Comparison of ENCODE assay signal across 8 cellular contexts in genomic region chr15:52179278-52180195, GRCh38. TPM values are rescaled to one million over a fixed set of nuclear protein-coding genes. Genes with fewer than 3 reads are reported as not detected.
DNase-seq lines count a peak whose midpoint lies in the region; ATAC-seq lines count a peak whose summit lies in the region.

No MANE protein-coding gene starts in this region.

- peak overlapping the region; percentile 31 to 57 for H3K4me3 ChIP-seq in CD4-positive, alpha-beta memory T cell (ENCODE audit: low read length in 2 of 2)
- peak overlapping the region; percentile 64 for H3K4me3 ChIP-seq in ectodermal cell (ENCODE audit: insufficient read depth, low read depth, low read length)

- CTCF ChIA-PET in CD4-positive, alpha-beta memory T cell (lab: Charles Lee; ENCODE audit: partially characterized antibody): interaction anchor here (0.7 to 4.3 kb wide), 18 partner anchors 9 to 208 kb away, joined by 3 to 33 read pairs (median 4); partner anchors contain the start of gene LEO1
- CTCF ChIA-PET in activated CD8-positive, alpha-beta T cell treated with anti-CD3 and anti-CD28 coated beads, Interleukin-2, amount 10 ng/mL, durations not matched to agents 7 days and 5 days (lab: Charles Lee): interaction anchor here (0.6 to 7.8 kb wide), 16 partner anchors 8 to 529 kb away, joined by 3 to 50 read pairs (median 4); partner anchors contain the start of gene LEO1

- POLR2A ChIA-PET in CD4-positive, alpha-beta memory T cell (lab: Charles Lee; ENCODE audit: partially characterized antibody): interaction anchor here (0.8 to 3.6 kb wide), 45 partner anchors 8 to 1826 kb away, joined by 3 to 60 read pairs (median 5); partner anchors contain the start of genes ATOSA, BCL2L10, GNB5 and LEO1
- POLR2A ChIA-PET in activated CD8-positive, alpha-beta T cell treated with anti-CD3 and anti-CD28 coated beads, Interleukin-2, amount 10 ng/mL, durations not matched to agents 7 days and 5 days (lab: Charles Lee): interaction anchor here (0.6 to 2.7 kb wide), 15 partner anchors 8 to 341 kb away, joined by 3 to 14 read pairs (median 5); partner anchors contain the start of gene LEO1

- H3K4me3 Mint-ChIP-seq in CD4-positive, alpha-beta memory T cell: peak overlapping the region; percentile 93 to 97 (median 95)
- peak overlapping the region; percentile 92 for H3K4me3 Mint-ChIP-seq in activated CD8-positive, alpha-beta T cell treated with anti-CD3 and anti-CD28 coated beads, Interleukin-2, amount 10 ng/mL, durations not matched to agents 7 days and 5 days

- H3K4me1 ChIP-seq in CD4-positive, alpha-beta memory T cell (ENCODE audit: insufficient read depth, low read length): peaks cover 26% of the 10 kb centered on the region
- H3K4me1 ChIP-seq in ectodermal cell (ENCODE audit: control insufficient read depth, insufficient read depth, low read length): peaks cover 6% of the 10 kb centered on the region

- H3K27ac Mint-ChIP-seq in CD4-positive, alpha-beta memory T cell: peak overlapping the region; percentile 89 to 99 (median 99)
- peak overlapping the region; percentile 96 for H3K27ac Mint-ChIP-seq in activated CD8-positive, alpha-beta T cell treated with anti-CD3 and anti-CD28 coated beads, Interleukin-2, amount 10 ng/mL, durations not matched to agents 7 days and 5 days

- H3K36me3 ChIP-seq in CD4-positive, alpha-beta memory T cell (ENCODE audit: insufficient read depth, low read length): no peaks in the 10 kb centered on the region
- H3K36me3 ChIP-seq in ectodermal cell (ENCODE audit: control insufficient read depth, insufficient read depth, low read length): no peaks in the 10 kb centered on the region

- peak overlapping the region; percentile 96 for H3K27ac ChIP-seq in CD4-positive, alpha-beta memory T cell (ENCODE audit: low read depth, low read length)
- no peak overlapping the region for H3K27ac ChIP-seq in ectodermal cell (ENCODE audit: insufficient read depth, low read depth, low read length, poor library complexity, severe bottlenecking)

- no peaks in the 10 kb centered on the region for H3K27me3 Mint-ChIP-seq in CD4-positive, alpha-beta memory T cell
- no peaks in the 10 kb centered on the region for H3K27me3 Mint-ChIP-seq in activated CD8-positive, alpha-beta T cell treated with anti-CD3 and anti-CD28 coated beads, Interleukin-2, amount 10 ng/mL, durations not matched to agents 7 days and 5 days (ENCODE audit: low read depth)

- no peaks in the 10 kb centered on the region for H3K9me3 ChIP-seq in CD4-positive, alpha-beta memory T cell (ENCODE audit: control insufficient read depth in 1 of 2, low read length in 2 of 2)
- H3K9me3 ChIP-seq in ectodermal cell (ENCODE audit: control insufficient read depth, low read length): no peaks in the 10 kb centered on the region

- DNase-seq in CD4-positive, alpha-beta memory T cell: peak; percentile 89 to 93 (median 92)
- peak; percentile 59 for DNase-seq in NCI-H748 treated with DMSO at 0.1 percent for 48 hours (lab: John Stamatoyannopoulos, UW)
- peak; percentile 93 for DNase-seq in activated CD8-positive, alpha-beta T cell treated with anti-CD3 and anti-CD28 coated beads, Interleukin-2, amount 10 ng/mL, durations not matched to agents 7 days and 5 days
- DNase-seq in lung microvascular endothelial cell (ENCODE audit: low read depth in 2 of 2): peak; percentile 84 to 91
- peak; percentile 78 to 82 (median 79) for DNase-seq in stimulated activated CD4-positive, alpha-beta T cell treated with anti-CD3 and anti-CD28 coated beads, TNF-alpha, amount 100 ng/mL, for 48 hours (ENCODE audit: low read depth in 3 of 3)

- intact Hi-C loops in CD4-positive, alpha-beta memory T cell (cut with micrococcal nuclease): loop anchor here (1.0 to 5.0 kb wide), 8 partner anchors 29 to 553 kb away; partner anchors contain the start of genes ARPP19, ATOSA, LEO1 and LYSMD2

- H3K4me1 Mint-ChIP-seq in CD4-positive, alpha-beta memory T cell: peaks cover 21 to 52% (median 36%) of the 10 kb centered on the region in 4 donors
- peaks cover 35% of the 10 kb centered on the region for H3K4me1 Mint-ChIP-seq in activated CD8-positive, alpha-beta T cell treated with anti-CD3 and anti-CD28 coated beads, Interleukin-2, amount 10 ng/mL, durations not matched to agents 7 days and 5 days (ENCODE audit: low read depth)

- ATAC-seq in GM19372 (IDR thresholded peaks at IDR 0.05; ENCODE audit: low read depth, unreplicated experiment) (peak; percentile 83), HG03520 (IDR thresholded peaks at IDR 0.05; ENCODE audit: unreplicated experiment) (peak; percentile 70)
- ATAC-seq in activated CD8-positive, alpha-beta T cell treated with anti-CD3 and anti-CD28 coated beads, Interleukin-2, amount 10 ng/mL, durations not matched to agents 7 days and 5 days: peak; percentile 87

- peaks cover 7 to 18% of the 10 kb centered on the region in 2 donors for H3K36me3 Mint-ChIP-seq in CD4-positive, alpha-beta memory T cell
- peaks cover 2% of the 10 kb centered on the region for H3K36me3 Mint-ChIP-seq in activated CD8-positive, alpha-beta T cell treated with anti-CD3 and anti-CD28 coated beads, Interleukin-2, amount 10 ng/mL, durations not matched to agents 7 days and 5 days (ENCODE audit: low read depth)

- WGBS in ectodermal cell, 2 experiments: 0% methylated on average over 105 of the region's 105 CpGs

- no peaks in the 10 kb centered on the region for H3K27me3 ChIP-seq in CD4-positive, alpha-beta memory T cell (ENCODE audit: insufficient read depth, low read length)
- H3K27me3 ChIP-seq in ectodermal cell (ENCODE audit: control insufficient read depth, insufficient read depth, low read length, poor library complexity, severe bottlenecking): peaks cover 34% of the 10 kb centered on the region

- no peaks in the 10 kb centered on the region for H3K9me3 Mint-ChIP-seq in CD4-positive, alpha-beta memory T cell
- no peaks in the 10 kb centered on the region for H3K9me3 Mint-ChIP-seq in activated CD8-positive, alpha-beta T cell treated with anti-CD3 and anti-CD28 coated beads, Interleukin-2, amount 10 ng/mL, durations not matched to agents 7 days and 5 days (ENCODE audit: insufficient read depth)

RNA-seq across cellular contexts. Expression of gene GNB5, which starts 11.7 kb away (rescaled TPM):
- 10 to 100 TPM; 69.5 to 69.9 TPM for total RNA-seq in CD4-positive, alpha-beta memory T cell
- polyA plus RNA-seq in CD4-positive, alpha-beta memory T cell: 10 to 100 TPM; 52.2 to 54.1 TPM
- total RNA-seq in activated CD8-positive, alpha-beta T cell treated with anti-CD3 and anti-CD28 coated beads, Interleukin-2, amount 10 ng/mL, durations not matched to agents 7 days and 5 days: 10 to 100 TPM; 33.8 to 37.0 TPM
- 28.7 TPM for polyA plus RNA-seq in ectodermal cell (2013, experiment 1 of 4)
- 30.8 TPM for polyA plus RNA-seq in ectodermal cell (2013, experiment 2 of 4)
- 26.2 TPM for polyA plus RNA-seq in ectodermal cell (2013, experiment 3 of 4)
- polyA plus RNA-seq in ectodermal cell (2013, experiment 4 of 4): 27.4 TPM
- 26.6 and 39.1 TPM in 2 replicates for total RNA-seq in lung microvascular endothelial cell
